Comparison of ENCODE assay signal across 27 cellular contexts in the genomic region with DNA sequence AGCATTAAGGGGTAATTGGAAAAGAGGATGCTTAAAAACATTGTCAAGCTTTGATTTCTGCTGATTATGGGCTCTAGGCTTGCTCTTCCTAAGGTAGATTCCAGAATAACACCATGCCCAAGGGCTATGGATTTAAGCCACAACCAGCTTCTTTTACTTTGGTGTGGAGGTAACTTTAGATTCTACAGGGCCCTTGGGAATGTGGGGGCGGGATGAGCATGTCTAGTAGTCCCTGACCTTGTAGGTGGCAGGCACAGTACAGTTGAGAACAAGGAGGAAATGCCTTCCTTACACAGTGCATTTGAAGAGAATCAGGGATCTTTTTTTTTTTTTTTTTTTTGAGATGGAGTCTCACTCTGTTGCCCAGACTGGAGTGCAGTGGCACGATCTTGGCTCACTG.
"Had no signal": no experiment of that assay in that cellular context is flagged by ENCODE, and none has a peak within 500 bp of the region (broad histone marks: within the 10 kb centered on the region; RNA-seq: fewer than 3 reads in every experiment).

No MANE protein-coding gene starts in this region.

- DNase-seq: dermis blood vessel endothelial cell; effector memory CD4-positive, alpha-beta T cell; esophagus squamous epithelium; foreskin melanocyte; glutamatergic neuron; heart right ventricle; left lung; mesenchymal stem cell; mucosa of descending colon; naive thymus-derived CD4-positive, alpha-beta T cell; occipital lobe; ovary; posterior cingulate gyrus; psoas muscle; right cardiac atrium; sigmoid colon; spleen; stimulated activated CD4-positive, alpha-beta T cell treated with anti-CD3 and anti-CD28 coated beads, Interleukin-4, amount 100 ng/mL, for 4 hours; stimulated activated naive B cell treated with anti-CD40 and anti-IgM and Interleukin-4, amounts not matched to agents 10 μg/mL and 1 μg/mL and 100 μg/mL, for 72 hours; upper lobe of left lung had no signal

- ATAC-seq: heart right ventricle; left lung; mucosa of descending colon; naive thymus-derived CD4-positive, alpha-beta T cell; psoas muscle; right cardiac atrium; stimulated activated naive B cell treated with anti-CD40 and anti-IgM and Interleukin-4, amounts not matched to agents 10 μg/mL and 1 μg/mL and 100 μg/mL, for 72 hours had no signal

- H3K4me1 Mint-ChIP-seq: mesothelial cell of epicardium; naive thymus-derived CD4-positive, alpha-beta T cell; stimulated activated naive B cell treated with anti-CD40 and anti-IgM and Interleukin-4, amounts not matched to agents 10 μg/mL and 1 μg/mL and 100 μg/mL, for 72 hours had no signal

- H3K27ac ChIP-seq: esophagus squamous epithelium, heart right ventricle, left lung, ovary, psoas muscle, skin epidermis, spleen, tibial nerve, upper lobe of left lung had no signal

- H3K36me3 ChIP-seq: esophagus squamous epithelium, heart right ventricle, left lung, ovary, sigmoid colon, spleen, thoracic aorta, tibial nerve, upper lobe of left lung had no signal

- H3K4me1 ChIP-seq: esophagus squamous epithelium, heart right ventricle, left lung, psoas muscle, spleen, upper lobe of left lung had no signal

- H3K27me3 Mint-ChIP-seq: naive thymus-derived CD4-positive, alpha-beta T cell; stimulated activated naive B cell treated with anti-CD40 and anti-IgM and Interleukin-4, amounts not matched to agents 10 μg/mL and 1 μg/mL and 100 μg/mL, for 72 hours; stimulated activated naive CD8-positive, alpha-beta T cell treated with anti-CD3 and anti-CD28 coated beads, Interleukin-15, Interleukin-2, amounts not matched to agents 100 ng/mL and 50 ng/mL, for 24 hours had no signal

- H3K9me3 ChIP-seq: esophagus squamous epithelium, left lung, mucosa of descending colon, ovary, psoas muscle, sigmoid colon, spleen, thoracic aorta, tibial nerve, upper lobe of left lung had no signal

- H3K27ac Mint-ChIP-seq: mesothelial cell of epicardium; naive thymus-derived CD4-positive, alpha-beta T cell; stimulated activated naive B cell treated with anti-CD40 and anti-IgM and Interleukin-4, amounts not matched to agents 10 μg/mL and 1 μg/mL and 100 μg/mL, for 72 hours; stimulated activated naive CD8-positive, alpha-beta T cell treated with anti-CD3 and anti-CD28 coated beads, Interleukin-15, Interleukin-2, amounts not matched to agents 100 ng/mL and 50 ng/mL, for 24 hours had no signal

- H3K36me3 Mint-ChIP-seq: mesothelial cell of epicardium; naive thymus-derived CD4-positive, alpha-beta T cell; stimulated activated naive B cell treated with anti-CD40 and anti-IgM and Interleukin-4, amounts not matched to agents 10 μg/mL and 1 μg/mL and 100 μg/mL, for 72 hours had no signal

- H3K4me3 ChIP-seq: coronary artery, esophagus squamous epithelium, heart right ventricle, left lung, mucosa of descending colon, ovary, psoas muscle, sigmoid colon, skin epidermis, spleen, thoracic aorta, tibial nerve, upper lobe of left lung had no signal

- H3K27me3 ChIP-seq: esophagus squamous epithelium, heart right ventricle, left lung, ovary, sigmoid colon, spleen, tibial nerve, upper lobe of left lung had no signal

- H3K9me3 Mint-ChIP-seq: mesothelial cell of epicardium; naive thymus-derived CD4-positive, alpha-beta T cell; nephron; stimulated activated naive B cell treated with anti-CD40 and anti-IgM and Interleukin-4, amounts not matched to agents 10 μg/mL and 1 μg/mL and 100 μg/mL, for 72 hours; stimulated activated naive CD8-positive, alpha-beta T cell treated with anti-CD3 and anti-CD28 coated beads, Interleukin-15, Interleukin-2, amounts not matched to agents 100 ng/mL and 50 ng/mL, for 24 hours had no signal

- H3K4me3 Mint-ChIP-seq: mesothelial cell of epicardium; naive thymus-derived CD4-positive, alpha-beta T cell; nephron; stimulated activated naive B cell treated with anti-CD40 and anti-IgM and Interleukin-4, amounts not matched to agents 10 μg/mL and 1 μg/mL and 100 μg/mL, for 72 hours; stimulated activated naive CD8-positive, alpha-beta T cell treated with anti-CD3 and anti-CD28 coated beads, Interleukin-15, Interleukin-2, amounts not matched to agents 100 ng/mL and 50 ng/mL, for 24 hours had no signal
